Comparison of ENCODE assay signal across 20 cellular contexts in genomic region chrX:39043838-39044550, GRCh38.
DNase-seq lines count a peak whose midpoint lies in the region; ATAC-seq, FAIRE-seq and TF ChIP-seq lines count a peak whose summit lies in the region.
"Had no signal": no experiment of that assay in that cellular context is flagged by ENCODE, and none has a peak within 500 bp of the region (broad histone marks: within the 10 kb centered on the region; RNA-seq: fewer than 3 reads in every experiment).

No MANE protein-coding gene starts in this region.

- H3K36me3 ChIP-seq in astrocyte (ENCODE audit: insufficient read depth, low read length) (no peaks in the 10 kb centered on the region), liver (ENCODE audit: control insufficient read depth in 4 of 4, insufficient read depth in 3 of 4, low read depth in 1 of 4, low read length in 3 of 4) (no peaks in the 10 kb centered on the region)
- H3K36me3 ChIP-seq in naive thymus-derived CD4-positive, alpha-beta T cell (ENCODE audit: control insufficient read depth in 2 of 3, insufficient read depth in 3 of 3, low read length in 3 of 3): no peaks in the 10 kb centered on the region
- H3K36me3 ChIP-seq: BLaER1 had no signal

- TF ChIP-seq RAD21 in liver (IDR thresholded peaks at IDR 0.05): peak in 1 of 2 donors; percentile 29

- intact Hi-C loops in naive thymus-derived CD4-positive, alpha-beta T cell (cut with micrococcal nuclease): no loop called here

- no peaks in the 10 kb centered on the region for H3K79me2 ChIP-seq in astrocyte (ENCODE audit: insufficient read depth, low read length)

- H3K9me3 Mint-ChIP-seq in astrocyte (ENCODE audit: unreplicated experiment): no peaks in the 10 kb centered on the region
- H3K9me3 Mint-ChIP-seq in naive thymus-derived CD4-positive, alpha-beta T cell: peaks cover 0 to 6% (median 0%) of the 10 kb centered on the region in 11 donors
- H3K9me3 Mint-ChIP-seq in naive thymus-derived CD8-positive, alpha-beta T cell: peaks cover 0 to 7% (median 0%) of the 10 kb centered on the region in 9 donors
- H3K9me3 Mint-ChIP-seq: CD4-positive, alpha-beta memory T cell; GM23338 had no signal

- H3K4me3 ChIP-seq in astrocyte (ENCODE audit: insufficient read depth, low read depth, low read length) (no peak overlapping the region), liver (ENCODE audit: low read depth in 1 of 3, low read length in 3 of 3) (peak overlapping the region in 1 of 3 donors; percentile 10)
- no peak overlapping the region for H3K4me3 ChIP-seq in naive thymus-derived CD4-positive, alpha-beta T cell (ENCODE audit: low read length)
- H3K4me3 ChIP-seq: A549, BLaER1, GM23338 had no signal

- H3K27me3 ChIP-seq in astrocyte (ENCODE audit: insufficient read depth, low read length): no peaks in the 10 kb centered on the region
- peaks cover 0 to 3% (median 0%) of the 10 kb centered on the region in 4 donors for H3K27me3 ChIP-seq in liver (ENCODE audit: control insufficient read depth in 4 of 4, insufficient read depth in 4 of 4, low read length in 3 of 4)
- H3K27me3 ChIP-seq in naive thymus-derived CD4-positive, alpha-beta T cell (ENCODE audit: control insufficient read depth in 2 of 2, insufficient read depth in 2 of 2, low read length in 2 of 2): no peaks in the 10 kb centered on the region
- H3K27me3 ChIP-seq: BLaER1 had no signal

- DNase-seq in astrocyte (ENCODE audit: low read depth): no peak
- peak; percentile 16 for DNase-seq in kidney tubule cell (ENCODE audit: low spot score)
- peak; percentile 60 for DNase-seq in renal cortical epithelial cell (ENCODE audit: low read depth)
- no peak for DNase-seq in naive thymus-derived CD4-positive, alpha-beta T cell
- DNase-seq in DMS153 treated with DMSO at 0.1 percent for 48 hours (lab: John Stamatoyannopoulos, UW; ENCODE audit: unreplicated experiment): no peak
- no peak for DNase-seq in naive thymus-derived CD8-positive, alpha-beta T cell
- DNase-seq in islet precursor cell: no peak
- DNase-seq: CD4-positive, alpha-beta memory T cell; DMS153; DMS79 treated with DMSO at 0.1 percent for 48 hours; GF-D8; HCEC 1CT had no signal

- no peaks in the 10 kb centered on the region for H4K20me1 ChIP-seq in astrocyte (ENCODE audit: insufficient read depth, low read length)
- H4K20me1 ChIP-seq: BLaER1 had no signal

- H3K27ac ChIP-seq in astrocyte (ENCODE audit: low read depth, low read length) (no peak overlapping the region), liver (ENCODE audit: low read depth in 1 of 2, low read length in 2 of 2) (no peak overlapping the region)
- no peak overlapping the region for H3K27ac ChIP-seq in naive thymus-derived CD4-positive, alpha-beta T cell (ENCODE audit: low read depth, low read length)
- H3K27ac ChIP-seq: 22Rv1, A549, BLaER1, HL-60 had no signal

- no peak overlapping the region for H3K4me2 ChIP-seq in astrocyte (ENCODE audit: low read length)
- H3K4me2 ChIP-seq: A549, BLaER1, GM23338 had no signal

- no peak overlapping the region for H3K27ac Mint-ChIP-seq in astrocyte (ENCODE audit: unreplicated experiment)
- no peak overlapping the region for H3K27ac Mint-ChIP-seq in naive thymus-derived CD4-positive, alpha-beta T cell
- no peak overlapping the region for H3K27ac Mint-ChIP-seq in naive thymus-derived CD8-positive, alpha-beta T cell
- H3K27ac Mint-ChIP-seq: CD14-positive monocyte; CD4-positive, alpha-beta memory T cell; GM23338 had no signal

- no peak overlapping the region for H3K4me3 Mint-ChIP-seq in astrocyte (ENCODE audit: unreplicated experiment)
- H3K4me3 Mint-ChIP-seq in naive thymus-derived CD4-positive, alpha-beta T cell: no peak overlapping the region
- no peak overlapping the region for H3K4me3 Mint-ChIP-seq in naive thymus-derived CD8-positive, alpha-beta T cell
- H3K4me3 Mint-ChIP-seq: CD14-positive monocyte; CD4-positive, alpha-beta memory T cell; GM23338 had no signal

- peak; percentile 52 for FAIRE-seq in astrocyte (lab: Jason Lieb, UNC)
- FAIRE-seq: H54 had no signal

- CTCF ChIA-PET in naive thymus-derived CD4-positive, alpha-beta T cell (lab: Charles Lee): no interaction called here

- H3K9ac ChIP-seq in astrocyte (ENCODE audit: low read length) (no peak overlapping the region), liver (ENCODE audit: low read depth in 1 of 2, low read length in 2 of 2) (peak overlapping the region in 1 of 2 donors; percentile 44)
- H3K9ac ChIP-seq: BLaER1 had no signal

- H3K9me3 ChIP-seq in astrocyte (ENCODE audit: insufficient read depth, low read depth, low read length) (no peaks in the 10 kb centered on the region), liver (ENCODE audit: control insufficient read depth in 4 of 4, low read length in 3 of 4) (no peaks in the 10 kb centered on the region)
- no peaks in the 10 kb centered on the region for H3K9me3 ChIP-seq in naive thymus-derived CD4-positive, alpha-beta T cell (ENCODE audit: control insufficient read depth in 2 of 3, low read length in 3 of 3)
- H3K9me3 ChIP-seq: A549, BLaER1 had no signal

- no peak for ATAC-seq in naive thymus-derived CD4-positive, alpha-beta T cell
- no peak for ATAC-seq in naive thymus-derived CD8-positive, alpha-beta T cell
- ATAC-seq: A549, GM23338 had no signal

- H3K4me1 ChIP-seq in astrocyte (ENCODE audit: insufficient read depth, low read length): no peaks in the 10 kb centered on the region
- H3K4me1 ChIP-seq in liver (ENCODE audit: control insufficient read depth in 4 of 4, insufficient read depth in 4 of 4, low read length in 3 of 4): peaks cover 0 to 22% (median 19%) of the 10 kb centered on the region in 4 donors
- H3K4me1 ChIP-seq in naive thymus-derived CD4-positive, alpha-beta T cell (ENCODE audit: control insufficient read depth in 2 of 2, insufficient read depth in 2 of 2, low read length in 2 of 2): no peaks in the 10 kb centered on the region
- H3K4me1 ChIP-seq: A549, BLaER1 had no signal

- peaks cover 7% of the 10 kb centered on the region for H3K27me3 Mint-ChIP-seq in astrocyte (ENCODE audit: low read depth, unreplicated experiment)
- peaks cover 0 to 4% (median 0%) of the 10 kb centered on the region in 5 donors for H3K27me3 Mint-ChIP-seq in naive thymus-derived CD4-positive, alpha-beta T cell
- H3K27me3 Mint-ChIP-seq in naive thymus-derived CD8-positive, alpha-beta T cell: peaks cover 0 to 2% (median 0%) of the 10 kb centered on the region in 5 donors

- H3K36me3 Mint-ChIP-seq in astrocyte (ENCODE audit: low read depth, unreplicated experiment): no peaks in the 10 kb centered on the region
- no peaks in the 10 kb centered on the region for H3K36me3 Mint-ChIP-seq in naive thymus-derived CD4-positive, alpha-beta T cell
- peaks cover 0 to 4% (median 0%) of the 10 kb centered on the region in 3 donors for H3K36me3 Mint-ChIP-seq in naive thymus-derived CD8-positive, alpha-beta T cell
- H3K36me3 Mint-ChIP-seq: CD14-positive monocyte; CD4-positive, alpha-beta memory T cell had no signal

- H2AFZ ChIP-seq in astrocyte (ENCODE audit: low read depth, low read length): no peak overlapping the region
- H2AFZ ChIP-seq: GM23338 had no signal

- no peak for TF ChIP-seq CTCF in astrocyte (IDR thresholded peaks at IDR 0.05; ENCODE audit: insufficient read depth, low read depth, low read length)
- no peak for TF ChIP-seq CTCF in liver (IDR thresholded peaks at IDR 0.05; ENCODE audit: low read depth, low read length, missing input control)

- WGBS in liver: 34% methylated on average over 2 of the region's 2 CpGs

- POLR2A ChIA-PET in naive thymus-derived CD4-positive, alpha-beta T cell (lab: Charles Lee): no interaction called here
- POLR2A ChIA-PET in naive thymus-derived CD8-positive, alpha-beta T cell (lab: Charles Lee): no interaction called here

- H3K4me1 Mint-ChIP-seq in astrocyte (ENCODE audit: low read depth, unreplicated experiment): no peaks in the 10 kb centered on the region
- H3K4me1 Mint-ChIP-seq in naive thymus-derived CD4-positive, alpha-beta T cell: no peaks in the 10 kb centered on the region
- no peaks in the 10 kb centered on the region for H3K4me1 Mint-ChIP-seq in naive thymus-derived CD8-positive, alpha-beta T cell
- H3K4me1 Mint-ChIP-seq: CD4-positive, alpha-beta memory T cell; GM23338 had no signal

TF ChIP-seq in liver, 16 proteins besides CTCF, POLR2A, EP300 and RAD21:
- TF ChIP-seq SP1 (IDR thresholded peaks at IDR 0.05) (peak; percentile 77), JUND (IDR thresholded peaks at IDR 0.05) (peak in 1 of 2 donors; percentile 23), HNF4A (conservative IDR thresholded peaks at IDR 0.05) (peak; percentile 58 to 59), FOXA2 (IDR thresholded peaks at IDR 0.05) (peak; percentile 18), YY1 (IDR thresholded peaks at IDR 0.05) (no peak), RXRA (IDR thresholded peaks at IDR 0.05) (peak; percentile 50 to 51)
- TF ChIP-seq, protein P1, sequence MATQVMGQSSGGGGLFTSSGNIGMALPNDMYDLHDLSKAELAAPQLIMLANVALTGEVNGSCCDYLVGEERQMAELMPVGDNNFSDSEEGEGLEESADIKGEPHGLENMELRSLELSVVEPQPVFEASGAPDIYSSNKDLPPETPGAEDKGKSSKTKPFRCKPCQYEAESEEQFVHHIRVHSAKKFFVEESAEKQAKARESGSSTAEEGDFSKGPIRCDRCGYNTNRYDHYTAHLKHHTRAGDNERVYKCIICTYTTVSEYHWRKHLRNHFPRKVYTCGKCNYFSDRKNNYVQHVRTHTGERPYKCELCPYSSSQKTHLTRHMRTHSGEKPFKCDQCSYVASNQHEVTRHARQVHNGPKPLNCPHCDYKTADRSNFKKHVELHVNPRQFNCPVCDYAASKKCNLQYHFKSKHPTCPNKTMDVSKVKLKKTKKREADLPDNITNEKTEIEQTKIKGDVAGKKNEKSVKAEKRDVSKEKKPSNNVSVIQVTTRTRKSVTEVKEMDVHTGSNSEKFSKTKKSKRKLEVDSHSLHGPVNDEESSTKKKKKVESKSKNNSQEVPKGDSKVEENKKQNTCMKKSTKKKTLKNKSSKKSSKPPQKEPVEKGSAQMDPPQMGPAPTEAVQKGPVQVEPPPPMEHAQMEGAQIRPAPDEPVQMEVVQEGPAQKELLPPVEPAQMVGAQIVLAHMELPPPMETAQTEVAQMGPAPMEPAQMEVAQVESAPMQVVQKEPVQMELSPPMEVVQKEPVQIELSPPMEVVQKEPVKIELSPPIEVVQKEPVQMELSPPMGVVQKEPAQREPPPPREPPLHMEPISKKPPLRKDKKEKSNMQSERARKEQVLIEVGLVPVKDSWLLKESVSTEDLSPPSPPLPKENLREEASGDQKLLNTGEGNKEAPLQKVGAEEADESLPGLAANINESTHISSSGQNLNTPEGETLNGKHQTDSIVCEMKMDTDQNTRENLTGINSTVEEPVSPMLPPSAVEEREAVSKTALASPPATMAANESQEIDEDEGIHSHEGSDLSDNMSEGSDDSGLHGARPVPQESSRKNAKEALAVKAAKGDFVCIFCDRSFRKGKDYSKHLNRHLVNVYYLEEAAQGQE (IDR thresholded peaks at IDR 0.05): no peak
- TF ChIP-seq, protein P2, sequence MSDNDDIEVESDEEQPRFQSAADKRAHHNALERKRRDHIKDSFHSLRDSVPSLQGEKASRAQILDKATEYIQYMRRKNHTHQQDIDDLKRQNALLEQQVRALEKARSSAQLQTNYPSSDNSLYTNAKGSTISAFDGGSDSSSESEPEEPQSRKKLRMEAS (IDR thresholded peaks at IDR 0.05): peak; percentile 22

Comparison
In these comparisons a context has a peak if more than half of its experiments do, and no peak if none do; other contexts are left out.
1. DNase-seq: peak in kidney tubule cell (single experiment) and renal cortical epithelial cell (single experiment); none in astrocyte (single experiment), naive thymus-derived CD4-positive, alpha-beta T cell (0 of 9), DMS153 treated with DMSO at 0.1 percent for 48 hours (single experiment), naive thymus-derived CD8-positive, alpha-beta T cell (0 of 10) and islet precursor cell (single experiment).